Comparison of ENCODE assay signal across 1 cellular context in genomic region chr5:90561766-90562165, GRCh38.
TF ChIP-seq lines count a peak whose summit lies in the region.

No MANE protein-coding gene starts in this region.

TF ChIP-seq in H1, 55 proteins besides CTCF, POLR2A, EP300 and RAD21:
- no peak for TF ChIP-seq GABPA (IDR thresholded peaks at IDR 0.05; ENCODE audit: borderline replicate concordance, insufficient read depth, low read length)
- no peak for TF ChIP-seq SP2 (IDR thresholded peaks at IDR 0.05; ENCODE audit: low read length)
- TF ChIP-seq USF2 (IDR thresholded peaks at IDR 0.05; ENCODE audit: low read length), result no peak
TF ChIP-seq in H1: peak in this region for 0.
